ENCODE assay signal across 20 cellular contexts in genomic region chr4:163582688-163583087, GRCh38.
DNase-seq lines count a peak whose midpoint lies in the region; ATAC-seq and TF ChIP-seq lines count a peak whose summit lies in the region.
"Had no signal": no experiment of that assay in that cellular context is flagged by ENCODE, and none has a peak within 500 bp of the region (broad histone marks: within the 10 kb centered on the region; RNA-seq: fewer than 3 reads in every experiment).

No MANE protein-coding gene starts in this region.

- TF ChIP-seq CTCF in PC-3 (conservative IDR thresholded peaks at IDR 0.05; ENCODE audit: low read depth, low read length) (no peak), fibroblast of mammary gland (conservative IDR thresholded peaks at IDR 0.05; ENCODE audit: control insufficient read depth, insufficient read depth, low read depth, low read length) (no peak)

- POLR2A ChIA-PET in PC-3 (lab: Charles Lee; ENCODE audit: unreplicated experiment): no interaction called here

- no peak overlapping the region for H3K4me3 Mint-ChIP-seq in activated naive CD8-positive, alpha-beta T cell treated with anti-CD3 and anti-CD28 coated beads, Interleukin-2, amount 50 U/mL, for 24 hours
- no peak overlapping the region for H3K4me3 Mint-ChIP-seq in activated naive CD8-positive, alpha-beta T cell treated with anti-CD3 and anti-CD28 coated beads for 36 hours

- H3F3A ChIP-seq in PC-3 (ENCODE audit: low read length, unreplicated experiment): no peaks in the 10 kb centered on the region

- peaks cover 5% of the 10 kb centered on the region for H3K4me1 Mint-ChIP-seq in activated naive CD8-positive, alpha-beta T cell treated with anti-CD3 and anti-CD28 coated beads, Interleukin-2, amount 50 U/mL, for 24 hours
- no peaks in the 10 kb centered on the region for H3K4me1 Mint-ChIP-seq in activated naive CD8-positive, alpha-beta T cell treated with anti-CD3 and anti-CD28 coated beads for 36 hours

- no peak for DNase-seq in activated naive CD8-positive, alpha-beta T cell treated with anti-CD3 and anti-CD28 coated beads, Interleukin-2, amount 50 U/mL, for 24 hours
- DNase-seq in activated naive CD8-positive, alpha-beta T cell treated with anti-CD3 and anti-CD28 coated beads for 36 hours: no peak
- DNase-seq in PC-3: peak; percentile 30
- DNase-seq in fibroblast of mammary gland (ENCODE audit: low read depth): peak; percentile 4
- DNase-seq in T1000 (lab: John Stamatoyannopoulos, UW): no peak
- no peak for DNase-seq in NCI-H1105 treated with DMSO at 0.1 percent for 48 hours (lab: John Stamatoyannopoulos, UW)
- DNase-seq in NCI-H2081 (lab: John Stamatoyannopoulos, UW): no peak
- no peak for DNase-seq in amniotic stem cell (lab: John Stamatoyannopoulos, UW)
- DNase-seq: AML-193, Caco-2, DMS153, GF-D8, HCEC 1CT, Karpas-422, NCI-H1092 treated with DMSO at 0.1 percent for 48 hours, NCI-H2081 treated with DMSO at 0.1 percent for 48 hours, NCI-H510A treated with DMSO at 0.1 percent for 48 hours, NCI-H82, SJCRH30 had no signal

- peaks cover 2% of the 10 kb centered on the region for H3K36me3 Mint-ChIP-seq in activated naive CD8-positive, alpha-beta T cell treated with anti-CD3 and anti-CD28 coated beads, Interleukin-2, amount 50 U/mL, for 24 hours (ENCODE audit: low read depth)
- no peaks in the 10 kb centered on the region for H3K36me3 Mint-ChIP-seq in activated naive CD8-positive, alpha-beta T cell treated with anti-CD3 and anti-CD28 coated beads for 36 hours

- intact Hi-C loops in PC-3 (cut with micrococcal nuclease): no loop called here

- no peak overlapping the region for H3K9ac ChIP-seq in PC-3 (ENCODE audit: low read length)

- H3K79me2 ChIP-seq in PC-3 (ENCODE audit: low read length): no peaks in the 10 kb centered on the region

- H2AFZ ChIP-seq in PC-3 (ENCODE audit: low read length): no peak overlapping the region

- no peak overlapping the region for H3K27ac ChIP-seq in PC-3 (ENCODE audit: low read length)
- H3K27ac ChIP-seq: 22Rv1, SJCRH30 had no signal

- H3K4me3 ChIP-seq in PC-3 (ENCODE audit: low read length) (no peak overlapping the region), fibroblast of mammary gland (ENCODE audit: control insufficient read depth, low read depth, low read length) (no peak overlapping the region)
- H3K4me3 ChIP-seq: SJCRH30 had no signal

- no peaks in the 10 kb centered on the region for H3K27me3 Mint-ChIP-seq in activated naive CD8-positive, alpha-beta T cell treated with anti-CD3 and anti-CD28 coated beads, Interleukin-2, amount 50 U/mL, for 24 hours
- H3K27me3 Mint-ChIP-seq in activated naive CD8-positive, alpha-beta T cell treated with anti-CD3 and anti-CD28 coated beads for 36 hours: no peaks in the 10 kb centered on the region

- no peaks in the 10 kb centered on the region for H3K36me3 ChIP-seq in PC-3 (ENCODE audit: low read depth, low read length)
- H3K36me3 ChIP-seq: SJCRH30 had no signal

- peak overlapping the region; percentile 49 for H3K27ac Mint-ChIP-seq in activated naive CD8-positive, alpha-beta T cell treated with anti-CD3 and anti-CD28 coated beads, Interleukin-2, amount 50 U/mL, for 24 hours
- no peak overlapping the region for H3K27ac Mint-ChIP-seq in activated naive CD8-positive, alpha-beta T cell treated with anti-CD3 and anti-CD28 coated beads for 36 hours

- H4K20me1 ChIP-seq in PC-3 (ENCODE audit: low read length): no peaks in the 10 kb centered on the region

- no peaks in the 10 kb centered on the region for H3K9me2 ChIP-seq in PC-3 (replicated peaks; ENCODE audit: low read length)

- BruUV-seq in PC-3 (replicated peaks; lab: Mats Ljungman, UMichigan): no TSS peak

- CTCF ChIA-PET in PC-3 (lab: Charles Lee): interaction anchor here (0.5 kb wide), 1 partner anchor 533 kb away, joined by 4 read pairs; no protein-coding TSS in a partner anchor

- peaks cover 1% of the 10 kb centered on the region; the same call in 1 of the 2 replicates for H3K4me1 ChIP-seq in PC-3 (ENCODE audit: insufficient read depth, low read length)
- H3K4me1 ChIP-seq: Caco-2, SJCRH30 had no signal

- H3K4me2 ChIP-seq in PC-3 (ENCODE audit: low read length): no peak overlapping the region

- H3K9me3 Mint-ChIP-seq in activated naive CD8-positive, alpha-beta T cell treated with anti-CD3 and anti-CD28 coated beads, Interleukin-2, amount 50 U/mL, for 24 hours: peaks cover 3% of the 10 kb centered on the region
- H3K9me3 Mint-ChIP-seq in activated naive CD8-positive, alpha-beta T cell treated with anti-CD3 and anti-CD28 coated beads for 36 hours: peaks cover 5% of the 10 kb centered on the region

- no peaks in the 10 kb centered on the region for H3K27me3 ChIP-seq in PC-3 (ENCODE audit: low read length)
- H3K27me3 ChIP-seq: SJCRH30 had no signal

- no peak for ATAC-seq in activated naive CD8-positive, alpha-beta T cell treated with anti-CD3 and anti-CD28 coated beads, Interleukin-2, amount 50 U/mL, for 24 hours
- no peak for ATAC-seq in PC-3

- no peaks in the 10 kb centered on the region for H3K9me3 ChIP-seq in PC-3 (ENCODE audit: low read length)
- H3K9me3 ChIP-seq: Caco-2, SJCRH30 had no signal

Comparison
In these comparisons a context has a peak if more than half of its experiments do, and no peak if none do; other contexts are left out.
1. DNase-seq: peak in PC-3 (single experiment) and fibroblast of mammary gland (single experiment); none in activated naive CD8-positive, alpha-beta T cell treated with anti-CD3 and anti-CD28 coated beads, Interleukin-2, amount 50 U/mL, for 24 hours (single experiment), activated naive CD8-positive, alpha-beta T cell treated with anti-CD3 and anti-CD28 coated beads for 36 hours (single experiment), T1000 (single experiment), NCI-H1105 treated with DMSO at 0.1 percent for 48 hours (single experiment), NCI-H2081 (0 of 2) and amniotic stem cell (single experiment).